Comparison of ENCODE assay signal across 1 cellular context in genomic region chr22:48798281-48799226, GRCh38.
TF ChIP-seq lines count a peak whose summit lies in the region.

No MANE protein-coding gene starts in this region.

TF ChIP-seq in HepG2, 621 proteins besides CTCF, POLR2A, EP300 and RAD21 (continued from another document):
- no peak for TF ChIP-seq HNF1A (IDR thresholded peaks at IDR 0.05; ENCODE audit: low read depth)
- no peak for TF ChIP-seq HNF1A (CRISPR knock-in tag; IDR thresholded peaks at IDR 0.05; ENCODE audit: borderline replicate concordance)
- TF ChIP-seq SRSF9 (IDR thresholded peaks at IDR 0.05; ENCODE audit: borderline replicate concordance, insufficient read depth, low read depth, low read length, poor library complexity, severe bottlenecking), result no peak
- TF ChIP-seq TAF15 (IDR thresholded peaks at IDR 0.05; ENCODE audit: low read depth, low read length, poor library complexity, severe bottlenecking), result no peak
- TF ChIP-seq ZFP62 (CRISPR knock-in tag; IDR thresholded peaks at IDR 0.05), result no peak
TF ChIP-seq in HepG2: peak in this region for 2.
